Comparison of ENCODE assay signal across 1 cellular context in the genomic region with DNA sequence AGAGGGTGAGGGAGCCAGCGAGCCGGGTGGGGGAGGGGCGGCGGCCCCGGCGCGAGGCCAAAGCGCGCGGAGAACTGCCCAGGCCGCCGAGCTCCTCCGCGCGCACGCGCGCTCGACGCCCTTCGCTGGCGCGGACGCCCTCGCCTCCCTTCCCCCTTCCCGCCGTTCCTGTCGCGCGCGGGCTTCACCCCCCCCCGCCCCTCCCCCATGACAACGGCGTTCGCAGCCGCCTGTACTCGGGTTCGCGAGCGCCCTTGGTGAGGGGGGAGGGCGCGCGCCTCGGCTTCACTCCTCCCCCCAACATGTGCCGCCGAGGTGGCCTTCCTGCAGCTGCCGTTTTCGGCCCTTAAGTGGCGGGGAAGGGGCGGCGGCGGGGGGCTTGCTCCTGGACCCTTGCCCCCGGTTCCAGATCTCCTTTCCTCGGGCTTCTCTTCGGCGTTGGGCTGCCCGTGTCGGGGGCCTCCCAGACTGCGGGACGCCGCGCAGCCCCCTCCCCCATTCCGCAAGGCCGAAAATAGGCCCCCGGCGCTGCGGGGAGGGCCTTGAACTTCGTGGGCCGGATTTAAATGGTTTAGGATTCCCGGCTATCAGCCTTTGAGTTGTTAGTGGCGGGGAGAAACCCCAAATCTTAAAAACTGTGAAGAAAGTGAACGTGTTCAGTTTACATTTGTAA.
TF ChIP-seq lines count a peak whose summit lies in the region.

No MANE protein-coding gene starts in this region.

TF ChIP-seq in HepG2, 621 proteins besides CTCF, POLR2A, EP300 and RAD21 (continued from another document and continues in another):
- TF ChIP-seq, protein P1, sequence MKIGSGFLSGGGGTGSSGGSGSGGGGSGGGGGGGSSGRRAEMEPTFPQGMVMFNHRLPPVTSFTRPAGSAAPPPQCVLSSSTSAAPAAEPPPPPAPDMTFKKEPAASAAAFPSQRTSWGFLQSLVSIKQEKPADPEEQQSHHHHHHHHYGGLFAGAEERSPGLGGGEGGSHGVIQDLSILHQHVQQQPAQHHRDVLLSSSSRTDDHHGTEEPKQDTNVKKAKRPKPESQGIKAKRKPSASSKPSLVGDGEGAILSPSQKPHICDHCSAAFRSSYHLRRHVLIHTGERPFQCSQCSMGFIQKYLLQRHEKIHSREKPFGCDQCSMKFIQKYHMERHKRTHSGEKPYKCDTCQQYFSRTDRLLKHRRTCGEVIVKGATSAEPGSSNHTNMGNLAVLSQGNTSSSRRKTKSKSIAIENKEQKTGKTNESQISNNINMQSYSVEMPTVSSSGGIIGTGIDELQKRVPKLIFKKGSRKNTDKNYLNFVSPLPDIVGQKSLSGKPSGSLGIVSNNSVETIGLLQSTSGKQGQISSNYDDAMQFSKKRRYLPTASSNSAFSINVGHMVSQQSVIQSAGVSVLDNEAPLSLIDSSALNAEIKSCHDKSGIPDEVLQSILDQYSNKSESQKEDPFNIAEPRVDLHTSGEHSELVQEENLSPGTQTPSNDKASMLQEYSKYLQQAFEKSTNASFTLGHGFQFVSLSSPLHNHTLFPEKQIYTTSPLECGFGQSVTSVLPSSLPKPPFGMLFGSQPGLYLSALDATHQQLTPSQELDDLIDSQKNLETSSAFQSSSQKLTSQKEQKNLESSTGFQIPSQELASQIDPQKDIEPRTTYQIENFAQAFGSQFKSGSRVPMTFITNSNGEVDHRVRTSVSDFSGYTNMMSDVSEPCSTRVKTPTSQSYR (CRISPR knock-in tag; IDR thresholded peaks at IDR 0.05; ENCODE audit: borderline replicate concordance): peak; percentile 90
- TF ChIP-seq, protein P2, sequence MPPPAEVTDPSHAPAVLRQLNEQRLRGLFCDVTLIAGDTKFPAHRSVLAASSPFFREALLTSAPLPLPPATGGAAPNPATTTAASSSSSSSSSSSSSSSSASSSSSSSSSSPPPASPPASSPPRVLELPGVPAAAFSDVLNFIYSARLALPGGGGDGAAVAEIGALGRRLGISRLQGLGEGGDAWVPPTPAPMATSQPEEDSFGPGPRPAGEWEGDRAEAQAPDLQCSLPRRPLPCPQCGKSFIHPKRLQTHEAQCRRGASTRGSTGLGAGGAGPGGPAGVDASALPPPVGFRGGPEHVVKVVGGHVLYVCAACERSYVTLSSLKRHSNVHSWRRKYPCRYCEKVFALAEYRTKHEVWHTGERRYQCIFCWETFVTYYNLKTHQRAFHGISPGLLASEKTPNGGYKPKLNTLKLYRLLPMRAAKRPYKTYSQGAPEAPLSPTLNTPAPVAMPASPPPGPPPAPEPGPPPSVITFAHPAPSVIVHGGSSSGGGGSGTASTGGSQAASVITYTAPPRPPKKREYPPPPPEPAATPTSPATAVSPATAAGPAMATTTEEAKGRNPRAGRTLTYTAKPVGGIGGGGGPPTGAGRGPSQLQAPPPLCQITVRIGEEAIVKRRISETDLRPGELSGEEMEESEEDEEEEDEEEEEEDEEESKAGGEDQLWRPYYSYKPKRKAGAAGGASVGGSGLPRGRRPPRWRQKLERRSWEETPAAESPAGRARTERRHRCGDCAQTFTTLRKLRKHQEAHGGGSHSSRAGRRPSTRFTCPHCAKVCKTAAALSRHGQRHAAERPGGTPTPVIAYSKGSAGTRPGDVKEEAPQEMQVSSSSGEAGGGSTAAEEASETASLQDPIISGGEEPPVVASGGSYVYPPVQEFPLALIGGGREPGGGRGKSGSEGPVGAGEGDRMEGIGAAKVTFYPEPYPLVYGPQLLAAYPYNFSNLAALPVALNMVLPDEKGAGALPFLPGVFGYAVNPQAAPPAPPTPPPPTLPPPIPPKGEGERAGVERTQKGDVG (CRISPR knock-in tag; IDR thresholded peaks at IDR 0.05; ENCODE audit: borderline replicate concordance): no peak
- no peak for TF ChIP-seq ZNF124 (CRISPR knock-in tag; IDR thresholded peaks at IDR 0.05)
- TF ChIP-seq, protein P3, sequence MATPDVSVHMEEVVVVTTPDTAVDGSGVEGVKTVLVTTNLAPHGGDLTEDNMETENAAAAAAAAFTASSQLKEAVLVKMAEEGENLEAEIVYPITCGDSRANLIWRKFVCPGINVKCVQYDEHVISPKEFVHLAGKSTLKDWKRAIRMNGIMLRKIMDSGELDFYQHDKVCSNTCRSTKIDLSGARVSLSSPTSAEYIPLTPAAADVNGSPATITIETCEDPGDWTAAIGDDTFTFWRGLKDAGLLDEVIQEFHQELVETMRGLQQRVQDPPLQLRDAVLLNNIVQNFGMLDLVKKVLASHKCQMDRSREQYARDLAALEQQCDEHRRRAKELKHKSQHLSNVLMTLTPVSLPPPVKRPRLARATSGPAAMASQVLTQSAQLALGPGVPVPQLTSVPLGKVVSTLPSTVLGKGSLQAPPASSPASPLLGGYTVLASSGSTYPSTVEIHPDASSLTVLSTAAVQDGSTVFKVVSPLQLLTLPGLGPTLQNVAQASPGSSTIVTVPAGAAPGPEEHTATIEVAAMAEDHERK (CRISPR knock-in tag; IDR thresholded peaks at IDR 0.05; ENCODE audit: low read depth): no peak
- TF ChIP-seq IRF2 (CRISPR knock-in tag; IDR thresholded peaks at IDR 0.05): no peak
- no peak for TF ChIP-seq NFYC (CRISPR knock-in tag; IDR thresholded peaks at IDR 0.05)
- TF ChIP-seq SRY (CRISPR knock-in tag; IDR thresholded peaks at IDR 0.05): peak; percentile 8; the same call in 1 of the 2 replicates
- TF ChIP-seq, protein P4, sequence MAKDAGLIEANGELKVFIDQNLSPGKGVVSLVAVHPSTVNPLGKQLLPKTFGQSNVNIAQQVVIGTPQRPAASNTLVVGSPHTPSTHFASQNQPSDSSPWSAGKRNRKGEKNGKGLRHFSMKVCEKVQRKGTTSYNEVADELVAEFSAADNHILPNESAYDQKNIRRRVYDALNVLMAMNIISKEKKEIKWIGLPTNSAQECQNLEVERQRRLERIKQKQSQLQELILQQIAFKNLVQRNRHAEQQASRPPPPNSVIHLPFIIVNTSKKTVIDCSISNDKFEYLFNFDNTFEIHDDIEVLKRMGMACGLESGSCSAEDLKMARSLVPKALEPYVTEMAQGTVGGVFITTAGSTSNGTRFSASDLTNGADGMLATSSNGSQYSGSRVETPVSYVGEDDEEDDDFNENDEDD (CRISPR knock-in tag; IDR thresholded peaks at IDR 0.05; ENCODE audit: borderline replicate concordance): peak; percentile 29; the same call in 1 of the 2 replicates
- TF ChIP-seq, protein P5, sequence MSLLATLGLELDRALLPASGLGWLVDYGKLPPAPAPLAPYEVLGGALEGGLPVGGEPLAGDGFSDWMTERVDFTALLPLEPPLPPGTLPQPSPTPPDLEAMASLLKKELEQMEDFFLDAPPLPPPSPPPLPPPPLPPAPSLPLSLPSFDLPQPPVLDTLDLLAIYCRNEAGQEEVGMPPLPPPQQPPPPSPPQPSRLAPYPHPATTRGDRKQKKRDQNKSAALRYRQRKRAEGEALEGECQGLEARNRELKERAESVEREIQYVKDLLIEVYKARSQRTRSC (CRISPR knock-in tag; IDR thresholded peaks at IDR 0.05; ENCODE audit: low read depth): no peak
- no peak; the same call in 1 of the 2 replicates for TF ChIP-seq RBFOX2 (IDR thresholded peaks at IDR 0.05; ENCODE audit: low read depth, low read length)
- TF ChIP-seq PTBP1 (IDR thresholded peaks at IDR 0.05; ENCODE audit: low read depth, low read length, poor library complexity, severe bottlenecking): no peak
- TF ChIP-seq ZKSCAN5 (CRISPR knock-in tag; IDR thresholded peaks at IDR 0.05): no peak
- TF ChIP-seq, protein P6, sequence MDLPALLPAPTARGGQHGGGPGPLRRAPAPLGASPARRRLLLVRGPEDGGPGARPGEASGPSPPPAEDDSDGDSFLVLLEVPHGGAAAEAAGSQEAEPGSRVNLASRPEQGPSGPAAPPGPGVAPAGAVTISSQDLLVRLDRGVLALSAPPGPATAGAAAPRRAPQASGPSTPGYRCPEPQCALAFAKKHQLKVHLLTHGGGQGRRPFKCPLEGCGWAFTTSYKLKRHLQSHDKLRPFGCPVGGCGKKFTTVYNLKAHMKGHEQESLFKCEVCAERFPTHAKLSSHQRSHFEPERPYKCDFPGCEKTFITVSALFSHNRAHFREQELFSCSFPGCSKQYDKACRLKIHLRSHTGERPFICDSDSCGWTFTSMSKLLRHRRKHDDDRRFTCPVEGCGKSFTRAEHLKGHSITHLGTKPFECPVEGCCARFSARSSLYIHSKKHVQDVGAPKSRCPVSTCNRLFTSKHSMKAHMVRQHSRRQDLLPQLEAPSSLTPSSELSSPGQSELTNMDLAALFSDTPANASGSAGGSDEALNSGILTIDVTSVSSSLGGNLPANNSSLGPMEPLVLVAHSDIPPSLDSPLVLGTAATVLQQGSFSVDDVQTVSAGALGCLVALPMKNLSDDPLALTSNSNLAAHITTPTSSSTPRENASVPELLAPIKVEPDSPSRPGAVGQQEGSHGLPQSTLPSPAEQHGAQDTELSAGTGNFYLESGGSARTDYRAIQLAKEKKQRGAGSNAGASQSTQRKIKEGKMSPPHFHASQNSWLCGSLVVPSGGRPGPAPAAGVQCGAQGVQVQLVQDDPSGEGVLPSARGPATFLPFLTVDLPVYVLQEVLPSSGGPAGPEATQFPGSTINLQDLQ (CRISPR knock-in tag; IDR thresholded peaks at IDR 0.05): no peak
- no peak for TF ChIP-seq ZNF703 (CRISPR knock-in tag; IDR thresholded peaks at IDR 0.05; ENCODE audit: borderline replicate concordance)
- TF ChIP-seq, protein P7, sequence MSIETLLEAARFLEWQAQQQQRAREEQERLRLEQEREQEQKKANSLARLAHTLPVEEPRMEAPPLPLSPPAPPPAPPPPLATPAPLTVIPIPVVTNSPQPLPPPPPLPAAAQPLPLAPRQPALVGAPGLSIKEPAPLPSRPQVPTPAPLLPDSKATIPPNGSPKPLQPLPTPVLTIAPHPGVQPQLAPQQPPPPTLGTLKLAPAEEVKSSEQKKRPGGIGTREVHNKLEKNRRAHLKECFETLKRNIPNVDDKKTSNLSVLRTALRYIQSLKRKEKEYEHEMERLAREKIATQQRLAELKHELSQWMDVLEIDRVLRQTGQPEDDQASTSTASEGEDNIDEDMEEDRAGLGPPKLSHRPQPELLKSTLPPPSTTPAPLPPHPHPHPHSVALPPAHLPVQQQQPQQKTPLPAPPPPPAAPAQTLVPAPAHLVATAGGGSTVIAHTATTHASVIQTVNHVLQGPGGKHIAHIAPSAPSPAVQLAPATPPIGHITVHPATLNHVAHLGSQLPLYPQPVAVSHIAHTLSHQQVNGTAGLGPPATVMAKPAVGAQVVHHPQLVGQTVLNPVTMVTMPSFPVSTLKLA (IDR thresholded peaks at IDR 0.05): no peak
- no peak for TF ChIP-seq PHF21A (CRISPR knock-in tag; IDR thresholded peaks at IDR 0.05)
- TF ChIP-seq TAF15 (IDR thresholded peaks at IDR 0.05; ENCODE audit: low read depth, low read length, poor library complexity, severe bottlenecking): no peak
- TF ChIP-seq, protein P8, sequence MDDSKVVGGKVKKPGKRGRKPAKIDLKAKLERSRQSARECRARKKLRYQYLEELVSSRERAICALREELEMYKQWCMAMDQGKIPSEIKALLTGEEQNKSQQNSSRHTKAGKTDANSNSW (CRISPR knock-in tag; IDR thresholded peaks at IDR 0.05; ENCODE audit: borderline replicate concordance): 0 out of 2 replicates have a peak, but pooled peaks have one; percentile 15
- no peak for TF ChIP-seq DR1 (CRISPR knock-in tag; IDR thresholded peaks at IDR 0.05)
- TF ChIP-seq SIN3A (IDR thresholded peaks at IDR 0.05; ENCODE audit: borderline replicate concordance, low read depth, low read length): 0 out of 2 replicates have a peak, but pooled peaks have one; percentile 42
- no peak for TF ChIP-seq REPIN1 (CRISPR knock-in tag; IDR thresholded peaks at IDR 0.05; ENCODE audit: borderline replicate concordance, low read depth)
- no peak for TF ChIP-seq NR3C1 (CRISPR knock-in tag; IDR thresholded peaks at IDR 0.05)
- TF ChIP-seq ZNF234 (CRISPR knock-in tag; conservative IDR thresholded peaks at IDR 0.05): no peak
- no peak for TF ChIP-seq KDM1A (CRISPR knock-in tag; IDR thresholded peaks at IDR 0.05)
- no peak for TF ChIP-seq ZKSCAN8 (CRISPR knock-in tag; IDR thresholded peaks at IDR 0.05; ENCODE audit: borderline replicate concordance)
- no peak for TF ChIP-seq NR1H2 (CRISPR knock-in tag; IDR thresholded peaks at IDR 0.05; ENCODE audit: borderline replicate concordance, low read depth)
- TF ChIP-seq REL (CRISPR knock-in tag; conservative IDR thresholded peaks at IDR 0.05): no peak
- no peak for TF ChIP-seq FOXC1 (CRISPR knock-in tag; IDR thresholded peaks at IDR 0.05; ENCODE audit: borderline replicate concordance)
- no peak for TF ChIP-seq ZNF605 (CRISPR knock-in tag; IDR thresholded peaks at IDR 0.05)
- no peak for TF ChIP-seq ZEB1 (IDR thresholded peaks at IDR 0.05; ENCODE audit: insufficient replicate concordance, low read depth)
- TF ChIP-seq, protein P9, sequence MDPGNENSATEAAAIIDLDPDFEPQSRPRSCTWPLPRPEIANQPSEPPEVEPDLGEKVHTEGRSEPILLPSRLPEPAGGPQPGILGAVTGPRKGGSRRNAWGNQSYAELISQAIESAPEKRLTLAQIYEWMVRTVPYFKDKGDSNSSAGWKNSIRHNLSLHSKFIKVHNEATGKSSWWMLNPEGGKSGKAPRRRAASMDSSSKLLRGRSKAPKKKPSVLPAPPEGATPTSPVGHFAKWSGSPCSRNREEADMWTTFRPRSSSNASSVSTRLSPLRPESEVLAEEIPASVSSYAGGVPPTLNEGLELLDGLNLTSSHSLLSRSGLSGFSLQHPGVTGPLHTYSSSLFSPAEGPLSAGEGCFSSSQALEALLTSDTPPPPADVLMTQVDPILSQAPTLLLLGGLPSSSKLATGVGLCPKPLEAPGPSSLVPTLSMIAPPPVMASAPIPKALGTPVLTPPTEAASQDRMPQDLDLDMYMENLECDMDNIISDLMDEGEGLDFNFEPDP (CRISPR knock-in tag; conservative IDR thresholded peaks at IDR 0.05): no peak
- TF ChIP-seq, protein P10, sequence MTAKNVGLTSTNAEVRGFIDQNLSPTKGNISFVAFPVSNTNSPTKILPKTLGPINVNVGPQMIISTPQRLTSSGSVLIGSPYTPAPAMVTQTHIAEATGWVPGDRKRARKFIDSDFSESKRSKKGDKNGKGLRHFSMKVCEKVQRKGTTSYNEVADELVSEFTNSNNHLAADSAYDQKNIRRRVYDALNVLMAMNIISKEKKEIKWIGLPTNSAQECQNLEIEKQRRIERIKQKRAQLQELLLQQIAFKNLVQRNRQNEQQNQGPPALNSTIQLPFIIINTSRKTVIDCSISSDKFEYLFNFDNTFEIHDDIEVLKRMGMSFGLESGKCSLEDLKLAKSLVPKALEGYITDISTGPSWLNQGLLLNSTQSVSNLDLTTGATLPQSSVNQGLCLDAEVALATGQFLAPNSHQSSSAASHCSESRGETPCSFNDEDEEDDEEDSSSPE (CRISPR knock-in tag; IDR thresholded peaks at IDR 0.05): 0 out of 2 replicates have a peak, but pooled peaks have one; percentile 46
- no peak for TF ChIP-seq PHF20 (CRISPR knock-in tag; IDR thresholded peaks at IDR 0.05)
- TF ChIP-seq ZNF781 (CRISPR knock-in tag; IDR thresholded peaks at IDR 0.05; ENCODE audit: borderline replicate concordance, not compliant biosample characterization): no peak
- TF ChIP-seq, protein P11, sequence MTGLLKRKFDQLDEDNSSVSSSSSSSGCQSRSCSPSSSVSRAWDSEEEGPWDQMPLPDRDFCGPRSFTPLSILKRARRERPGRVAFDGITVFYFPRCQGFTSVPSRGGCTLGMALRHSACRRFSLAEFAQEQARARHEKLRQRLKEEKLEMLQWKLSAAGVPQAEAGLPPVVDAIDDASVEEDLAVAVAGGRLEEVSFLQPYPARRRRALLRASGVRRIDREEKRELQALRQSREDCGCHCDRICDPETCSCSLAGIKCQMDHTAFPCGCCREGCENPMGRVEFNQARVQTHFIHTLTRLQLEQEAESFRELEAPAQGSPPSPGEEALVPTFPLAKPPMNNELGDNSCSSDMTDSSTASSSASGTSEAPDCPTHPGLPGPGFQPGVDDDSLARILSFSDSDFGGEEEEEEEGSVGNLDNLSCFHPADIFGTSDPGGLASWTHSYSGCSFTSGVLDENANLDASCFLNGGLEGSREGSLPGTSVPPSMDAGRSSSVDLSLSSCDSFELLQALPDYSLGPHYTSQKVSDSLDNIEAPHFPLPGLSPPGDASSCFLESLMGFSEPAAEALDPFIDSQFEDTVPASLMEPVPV (CRISPR knock-in tag; IDR thresholded peaks at IDR 0.05): no peak
- TF ChIP-seq ZSCAN20 (CRISPR knock-in tag; IDR thresholded peaks at IDR 0.05; ENCODE audit: borderline replicate concordance): 0 out of 2 replicates have a peak, but pooled peaks have one; percentile 37
- TF ChIP-seq PHF8 (CRISPR knock-in tag; IDR thresholded peaks at IDR 0.05): no peak
- TF ChIP-seq SSRP1 (CRISPR knock-in tag; IDR thresholded peaks at IDR 0.05): no peak
- TF ChIP-seq ADNP (CRISPR knock-in tag; IDR thresholded peaks at IDR 0.05): no peak
